In genomic region chr15:75723171-75723846, GRCh38 we compare ENCODE assay signal across 10 cellular contexts. TPM values are rescaled to one million over a fixed set of nuclear protein-coding genes. Genes with fewer than 3 reads are reported as not detected.
DNase-seq lines count a peak whose midpoint lies in the region; ATAC-seq, FAIRE-seq and TF ChIP-seq lines count a peak whose summit lies in the region.
"Had no signal": no experiment of that assay in that cellular context is flagged by ENCODE, and none has a peak within 500 bp of the region (broad histone marks: within the 10 kb centered on the region; RNA-seq: fewer than 3 reads in every experiment).

No MANE protein-coding gene starts in this region.

- 50% methylated on average over 7 of the region's 8 CpGs for WGBS in HepG2 (ENCODE audit: low lambda C conversion rate)

- no TSS peak for BruUV-seq in HepG2 (replicated peaks; lab: Mats Ljungman, UMichigan)

- H3K4me3 ChIP-seq in astrocyte (ENCODE audit: insufficient read depth, low read depth, low read length) (no peak overlapping the region), HepG2 (replicated peaks in 1 of 3; ENCODE audit: insufficient read depth in 1 of 3, low read depth in 2 of 3, low read length in 3 of 3) (peak overlapping the region in 1 of 3 experiments; percentile 60; a peak in 2 of 6 replicates)

- in situ Hi-C loops in HepG2 (cut with HindIII; ENCODE audit: extremely low pct_ligation_motif_present, low pct_unique_long_range_greater_than_20kb): loop anchor here (10.0 kb wide), 2 partner anchors 81 to 201 kb away; no protein-coding TSS in a partner anchor

- no peaks in the 10 kb centered on the region for H3K9me3 ChIP-seq in astrocyte (ENCODE audit: insufficient read depth, low read depth, low read length)
- H3K9me3 ChIP-seq in HepG2 (ENCODE audit: low read length): no peaks in the 10 kb centered on the region

- H3K27me3 ChIP-seq in astrocyte (ENCODE audit: insufficient read depth, low read length) (no peaks in the 10 kb centered on the region), HepG2 (ENCODE audit: control insufficient read depth in 1 of 2, insufficient read depth in 2 of 2, low read length in 2 of 2) (peaks cover 0 to 6% of the 10 kb centered on the region in 2 experiments; a peak in 2 of 5 replicates)

- TF ChIP-seq EP300 in HepG2 (IDR thresholded peaks at IDR 0.05; ENCODE audit: low read depth in 2 of 2, low read length in 2 of 2) (no peak), HepG2 (CRISPR knock-in tag; IDR thresholded peaks at IDR 0.05; ENCODE audit: borderline replicate concordance) (no peak)

- H4K20me1 ChIP-seq in astrocyte (ENCODE audit: insufficient read depth, low read length): no peaks in the 10 kb centered on the region
- H4K20me1 ChIP-seq in HepG2 (ENCODE audit: insufficient read depth, low read length): no peaks in the 10 kb centered on the region

- FAIRE-seq in astrocyte (lab: Jason Lieb, UNC) (no peak), HepG2 (lab: Jason Lieb, UNC) (no peak)
- FAIRE-seq: A204.1 had no signal

- H3K27me3 Mint-ChIP-seq in astrocyte (ENCODE audit: low read depth, unreplicated experiment): peaks cover 18% of the 10 kb centered on the region
- H3K27me3 Mint-ChIP-seq in stimulated activated naive B cell treated with anti-CD40 and anti-IgM and Interleukin-4, amounts not matched to agents 10 μg/mL and 1 μg/mL and 100 μg/mL, for 72 hours: peaks cover 26 to 28% of the 10 kb centered on the region in 2 donors

- H3K27ac ChIP-seq in astrocyte (ENCODE audit: low read depth, low read length) (peak overlapping the region; percentile 79), HepG2 (ENCODE audit: extremely low read length, insufficient read depth, low read length) (peak overlapping the region; percentile 34)

- POLR2A ChIA-PET in HepG2 (lab: Yijun Ruan, JAX): interaction anchor here (0.9 to 1.3 kb wide), 3 partner anchors 83 to 120 kb away, joined by 3 to 4 read pairs (median 4); partner anchors contain the start of genes IMP3, SNUPN and UBE2Q2

- H2AFZ ChIP-seq in astrocyte (ENCODE audit: low read depth, low read length) (peak overlapping the region; percentile 53), HepG2 (ENCODE audit: low read length) (no peak overlapping the region)

- CTCF ChIA-PET in HepG2 (lab: Yijun Ruan, JAX; ENCODE audit: low intra/inter-chr PET ratio, low total read pairs): interaction anchor here (0.9 kb wide), 1 partner anchor 10 kb away, joined by 3 read pairs; no protein-coding TSS in a partner anchor

- DNase-seq in NCI-H1092 treated with DMSO at 0.1 percent for 48 hours (lab: John Stamatoyannopoulos, UW) (peak; percentile 2), NCI-H1092 (lab: John Stamatoyannopoulos, UW) (no peak), astrocyte (ENCODE audit: low read depth) (no peak), HepG2 (ENCODE audit: low spot score) (no peak), NCI-H2107 treated with DMSO at 0.1 percent for 48 hours (lab: John Stamatoyannopoulos, UW; ENCODE audit: unreplicated experiment) (no peak)
- no peak for DNase-seq in stimulated activated naive B cell treated with anti-CD40 and anti-IgM and Interleukin-4, amounts not matched to agents 10 μg/mL and 1 μg/mL and 100 μg/mL, for 72 hours
- DNase-seq: NCI-H1417 treated with DMSO at 0.1 percent for 48 hours had no signal

- no peaks in the 10 kb centered on the region for H3K36me3 Mint-ChIP-seq in astrocyte (ENCODE audit: low read depth, unreplicated experiment)
- H3K36me3 Mint-ChIP-seq in stimulated activated naive B cell treated with anti-CD40 and anti-IgM and Interleukin-4, amounts not matched to agents 10 μg/mL and 1 μg/mL and 100 μg/mL, for 72 hours: no peaks in the 10 kb centered on the region

- peaks cover 19% of the 10 kb centered on the region for H3K4me1 ChIP-seq in astrocyte (ENCODE audit: insufficient read depth, low read length)
- peaks cover 27% of the 10 kb centered on the region for H3K4me1 ChIP-seq in HepG2 (ENCODE audit: insufficient read depth, low read length)

- peaks cover 8% of the 10 kb centered on the region for H3K4me1 Mint-ChIP-seq in astrocyte (ENCODE audit: low read depth, unreplicated experiment)
- H3K4me1 Mint-ChIP-seq in stimulated activated naive B cell treated with anti-CD40 and anti-IgM and Interleukin-4, amounts not matched to agents 10 μg/mL and 1 μg/mL and 100 μg/mL, for 72 hours: peaks cover 9 to 12% of the 10 kb centered on the region in 2 donors

- ATAC-seq in HepG2 (no peak), GM18520 (IDR thresholded peaks at IDR 0.05; ENCODE audit: unreplicated experiment) (no peak), GM18868 (IDR thresholded peaks at IDR 0.05; ENCODE audit: unreplicated experiment) (no peak)
- ATAC-seq in stimulated activated naive B cell treated with anti-CD40 and anti-IgM and Interleukin-4, amounts not matched to agents 10 μg/mL and 1 μg/mL and 100 μg/mL, for 72 hours (replicated peaks): no peak

- peak overlapping the region; percentile 88 for H3K27ac Mint-ChIP-seq in astrocyte (ENCODE audit: unreplicated experiment)
- peak overlapping the region; percentile 47 for H3K27ac Mint-ChIP-seq in stimulated activated naive B cell treated with anti-CD40 and anti-IgM and Interleukin-4, amounts not matched to agents 10 μg/mL and 1 μg/mL and 100 μg/mL, for 72 hours

- H3K79me2 ChIP-seq in astrocyte (ENCODE audit: insufficient read depth, low read length) (no peaks in the 10 kb centered on the region), HepG2 (ENCODE audit: insufficient read depth, low read length) (no peaks in the 10 kb centered on the region)

- TF ChIP-seq CTCF in astrocyte (IDR thresholded peaks at IDR 0.05; ENCODE audit: insufficient read depth, low read depth, low read length) (no peak), HepG2 (CRISPR knock-in tag; IDR thresholded peaks at IDR 0.05) (no peak)

- H3K4me2 ChIP-seq in astrocyte (ENCODE audit: low read length) (peak overlapping the region; percentile 66), HepG2 (ENCODE audit: low read depth, low read length) (peak overlapping the region; percentile 87)

- TF ChIP-seq POLR2A in HepG2 (IDR thresholded peaks at IDR 0.05; ENCODE audit: insufficient read depth in 1 of 2, low read depth in 2 of 2, low read length in 2 of 2): no peak

- intact Hi-C loops in HepG2 (cut with micrococcal nuclease; ENCODE audit: unreplicated experiment): loop anchor here (10.0 kb wide), 1 partner anchor 201 kb away; no protein-coding TSS in a partner anchor

- H3K9ac ChIP-seq in astrocyte (ENCODE audit: low read length) (peak overlapping the region; percentile 73), HepG2 (ENCODE audit: insufficient read depth, low read depth, low read length) (peak overlapping the region; percentile 82; the same call in 1 of the 2 replicates)

- H3K36me3 ChIP-seq in astrocyte (ENCODE audit: insufficient read depth, low read length) (no peaks in the 10 kb centered on the region), HepG2 (replicated peaks in 1 of 2; ENCODE audit: control insufficient read depth in 1 of 2, insufficient read depth in 2 of 2, low read length in 2 of 2) (no peaks in the 10 kb centered on the region)

- H3K9me3 Mint-ChIP-seq in astrocyte (ENCODE audit: unreplicated experiment): no peaks in the 10 kb centered on the region
- no peaks in the 10 kb centered on the region for H3K9me3 Mint-ChIP-seq in stimulated activated naive B cell treated with anti-CD40 and anti-IgM and Interleukin-4, amounts not matched to agents 10 μg/mL and 1 μg/mL and 100 μg/mL, for 72 hours

- no peak for TF ChIP-seq RAD21 in HepG2 (CRISPR knock-in tag; IDR thresholded peaks at IDR 0.05)

- no peak overlapping the region for H3K4me3 Mint-ChIP-seq in astrocyte (ENCODE audit: unreplicated experiment)
- no peak overlapping the region for H3K4me3 Mint-ChIP-seq in stimulated activated naive B cell treated with anti-CD40 and anti-IgM and Interleukin-4, amounts not matched to agents 10 μg/mL and 1 μg/mL and 100 μg/mL, for 72 hours

TF ChIP-seq in HepG2, 621 proteins besides CTCF, POLR2A, EP300 and RAD21:
- TF ChIP-seq SMAD9 (CRISPR knock-in tag; IDR thresholded peaks at IDR 0.05): no peak
- TF ChIP-seq TARDBP (CRISPR knock-in tag; IDR thresholded peaks at IDR 0.05): no peak
- no peak for TF ChIP-seq CREB1 (IDR thresholded peaks at IDR 0.05)
- TF ChIP-seq CREB1 (CRISPR knock-in tag; IDR thresholded peaks at IDR 0.05): no peak
- no peak for TF ChIP-seq SSRP1 (CRISPR knock-in tag; IDR thresholded peaks at IDR 0.05)
- no peak for TF ChIP-seq ONECUT2 (CRISPR knock-in tag; IDR thresholded peaks at IDR 0.05)
- 0 out of 2 replicates have a peak, but pooled peaks have one; percentile 23 for TF ChIP-seq CHD4 (IDR thresholded peaks at IDR 0.05; ENCODE audit: borderline replicate concordance, low read length)

RNA-seq across cellular contexts. Expression of gene CSPG4, which starts 10.7 kb away (rescaled TPM):
- total RNA-seq in astrocyte: 26.9 and 47.8 TPM in 2 replicates
- 0.03 and 0.04 TPM in 2 replicates for total RNA-seq in HepG2 (2016; rRNA removed; fragmentation: Illumina TruSeq; extraction: Trizol)
- total RNA-seq in HepG2 (2016; cell fraction: cytosol; rRNA removed; fragmentation: Illumina TruSeq; extraction: Trizol; ENCODE audit: low read depth): not detected in 2 replicates
- 0.01 and 0.02 TPM in 2 replicates for total RNA-seq in HepG2 (2016; cell fraction: insoluble cytoplasmic fraction; rRNA removed; fragmentation: Illumina TruSeq; extraction: Trizol)
- total RNA-seq in HepG2 (2016; cell fraction: membrane; rRNA removed; fragmentation: Illumina TruSeq; extraction: Trizol): not detected in 2 replicates
- total RNA-seq in HepG2 (2016; cell fraction: nucleus; rRNA removed; fragmentation: Illumina TruSeq; extraction: Trizol): 0.06 and 0.09 TPM in 2 replicates
- 0.01 and 0.03 TPM in 2 replicates for polyA plus RNA-seq in HepG2 (2011; rRNA removed)
- polyA plus RNA-seq in HepG2 (2011; cell fraction: cytosol; rRNA removed): 0.01 TPM in 2 replicates
- 0.14 and 0.19 TPM in 2 replicates for polyA plus RNA-seq in HepG2 (2011; cell fraction: nucleus; rRNA removed)
- polyA plus RNA-seq in HepG2 (2012): 0.03 and 0.04 TPM in 2 replicates
- not detected in 2 replicates for polyA plus RNA-seq in HepG2 (2016; cell fraction: cytosol; fragmentation: Illumina TruSeq; extraction: Trizol; ENCODE audit: low read depth)
- polyA plus RNA-seq in HepG2 (2016; cell fraction: insoluble cytoplasmic fraction; fragmentation: Illumina TruSeq; extraction: Trizol; ENCODE audit: low read depth): not detected in 2 replicates
- polyA plus RNA-seq in HepG2 (2016; cell fraction: membrane; fragmentation: Illumina TruSeq; extraction: Trizol; ENCODE audit: low read depth): not detected in 2 replicates
- not detected in 2 replicates for polyA plus RNA-seq in HepG2 (2016; cell fraction: nucleus; fragmentation: Illumina TruSeq; extraction: Trizol; ENCODE audit: insufficient read depth, low read depth)
- 0.08 and 24.5 TPM in 2 replicates for polyA minus RNA-seq in HepG2 (2011; rRNA and poly(A)+ RNA removed; ENCODE audit: low replicate concordance)
- polyA minus RNA-seq in HepG2 (2011; cell fraction: cytosol; rRNA and poly(A)+ RNA removed): 0.18 TPM in 1 of 2 replicates, not detected in the other
- 0.12 and 0.13 TPM in 2 replicates for polyA minus RNA-seq in HepG2 (2011; cell fraction: nucleus; rRNA and poly(A)+ RNA removed)

Comparison
In these comparisons a context has a peak if more than half of its experiments do, and no peak if none do; other contexts are left out.
1. RNA of gene CSPG4, which starts 10.7 kb away (total RNA-seq): 26.9 to 47.8 TPM in astrocyte; 0.01 to 0.09 TPM in HepG2; every median in the first group is over 10 times any median in the second.